ENCODE assay signal across 8 cellular contexts in genomic region chr1:86396503-86396900, GRCh38. TPM values are rescaled to one million over a fixed set of nuclear protein-coding genes. Genes with fewer than 3 reads are reported as not detected.
DNase-seq lines count a peak whose midpoint lies in the region; ATAC-seq and TF ChIP-seq lines count a peak whose summit lies in the region.

No MANE protein-coding gene starts in this region.

- H2BK15ac ChIP-seq in H9 (ENCODE audit: low read depth, low read length): no peak overlapping the region

- TF ChIP-seq POLR2A in NB4 (IDR thresholded peaks at IDR 0.05; ENCODE audit: extremely low read depth, insufficient read length): no peak

- no peak overlapping the region for H3T11ph ChIP-seq in H9 (ENCODE audit: low read length)

- DNase-seq in H9: no peak
- DNase-seq in NB4 (ENCODE audit: low read depth): peak; percentile 56
- peak in 1 of 10 donors; percentile 14 for DNase-seq in dorsolateral prefrontal cortex
- DNase-seq in nephron progenitor cell: no peak
- DNase-seq in DMS153 treated with DMSO at 0.1 percent for 48 hours (lab: John Stamatoyannopoulos, UW; ENCODE audit: unreplicated experiment): no peak
- no peak for DNase-seq in H4 (ENCODE audit: low spot score)
- DNase-seq in NCI-H526 treated with DMSO at 0.1 percent for 48 hours (lab: John Stamatoyannopoulos, UW): no peak

- H3K36me3 Mint-ChIP-seq in H9 (ENCODE audit: insufficient read depth in 1 of 3, low read depth in 3 of 3) (peaks cover 0 to 5% (median 0%) of the 10 kb centered on the region in 3 experiments; a peak in 3 of 7 replicates), nephron progenitor cell (ENCODE audit: low read depth) (peaks cover 24% of the 10 kb centered on the region)

- H3K79me2 ChIP-seq in H9 (ENCODE audit: insufficient read depth, low read length): no peaks in the 10 kb centered on the region

- H3K4me3 ChIP-seq in NB4 (ENCODE audit: low read depth, low read length): peak overlapping the region; percentile 84
- peak overlapping the region; percentile 52 to 96 (median 90) for H3K4me3 ChIP-seq in dorsolateral prefrontal cortex

- H2BK20ac ChIP-seq in H9 (ENCODE audit: low read depth, low read length, poor library complexity, severe bottlenecking): no peak overlapping the region

- no peak overlapping the region for H3K56ac ChIP-seq in H9 (ENCODE audit: insufficient read length, low read depth, low read length)

- H2AFZ ChIP-seq in H9 (ENCODE audit: low read length): peak overlapping the region; percentile 75

- H2BK5ac ChIP-seq in H9 (ENCODE audit: insufficient read length, low read length): no peak overlapping the region

- peak overlapping the region; percentile 52 for H3K9ac ChIP-seq in H9 (ENCODE audit: extremely low read depth, insufficient read length, low read length)

- H3K27ac Mint-ChIP-seq in H9 (peak overlapping the region; percentile 83 to 98 (median 98); a peak in 2 of 7 replicates), nephron progenitor cell (peak overlapping the region; percentile 16)

- no peak overlapping the region for H4K5ac ChIP-seq in H9 (ENCODE audit: insufficient read length, low read depth, low read length)

- no peaks in the 10 kb centered on the region for H4K20me1 ChIP-seq in H9 (ENCODE audit: control insufficient read depth, insufficient read depth, insufficient read length)

- H4K91ac ChIP-seq in H9 (ENCODE audit: insufficient read length, low read depth, low read length): no peak overlapping the region

- no peaks in the 10 kb centered on the region for H3K9me3 ChIP-seq in H9 (ENCODE audit: control insufficient read depth, low read depth, low read length)

- H3K4me1 ChIP-seq in H9 (ENCODE audit: insufficient read depth, low read length): no peaks in the 10 kb centered on the region

- no peaks in the 10 kb centered on the region for H3K79me1 ChIP-seq in H9 (ENCODE audit: insufficient read depth, low read depth, low read length, poor library complexity, severe bottlenecking)

- H3K4me1 Mint-ChIP-seq in H9 (peaks cover 14 to 16% of the 10 kb centered on the region in 2 experiments), nephron progenitor cell (peaks cover 34% of the 10 kb centered on the region)

- H4K8ac ChIP-seq in H9 (replicated peaks; ENCODE audit: insufficient read length, low read depth, low read length): no peak overlapping the region

- no peak overlapping the region for H3K23ac ChIP-seq in H9 (ENCODE audit: insufficient read length, low read depth, low read length)

- peak overlapping the region; percentile 93 for H3K4me3 Mint-ChIP-seq in H9
- H3K4me3 Mint-ChIP-seq in nephron progenitor cell: peak overlapping the region; percentile 92

- no peaks in the 10 kb centered on the region for H3K27me3 ChIP-seq in H9 (ENCODE audit: insufficient read depth, low read length)
- H3K27me3 ChIP-seq in dorsolateral prefrontal cortex: no peaks in the 10 kb centered on the region

- peak overlapping the region; percentile 69 for H3K18ac ChIP-seq in H9 (ENCODE audit: insufficient read length, low read depth, low read length)

- H3K9me3 Mint-ChIP-seq in H9 (no peaks in the 10 kb centered on the region; a peak in 1 of 5 replicates), nephron progenitor cell (peaks cover 9% of the 10 kb centered on the region)

- no peak overlapping the region for H3K4ac ChIP-seq in H9 (ENCODE audit: low read depth, low read length)

- ATAC-seq in GM18508 (IDR thresholded peaks at IDR 0.05; ENCODE audit: insufficient read depth, unreplicated experiment): peak; percentile 3

- intact Hi-C loops in dorsolateral prefrontal cortex (cut with DNase I): loop anchor here (5.0 to 10.0 kb wide), 2 partner anchors 106 to 308 kb away; partner anchors contain the start of gene SH3GLB1 (in 2 of the 2)

- H2BK120ac ChIP-seq in H9 (ENCODE audit: low read depth, low read length, poor library complexity, severe bottlenecking): no peak overlapping the region

- no peak overlapping the region for H2BK12ac ChIP-seq in H9 (ENCODE audit: insufficient read length, low read depth, low read length)

- H2AK5ac ChIP-seq in H9 (ENCODE audit: insufficient read length, low read length): no peak overlapping the region

- H3K14ac ChIP-seq in H9 (ENCODE audit: insufficient read depth, low read length): no peak overlapping the region

- peak overlapping the region; percentile 77 for H3K4me2 ChIP-seq in H9 (ENCODE audit: insufficient read depth, insufficient read length, low read length)

- H3K23me2 ChIP-seq in H9 (ENCODE audit: insufficient read length, low read depth, low read length, poor library complexity, severe bottlenecking): peaks cover 3% of the 10 kb centered on the region

- TF ChIP-seq CTCF in H9 (conservative IDR thresholded peaks at IDR 0.05) (no peak), NB4 (IDR thresholded peaks at IDR 0.05; ENCODE audit: low read depth, low read length) (no peak), dorsolateral prefrontal cortex (IDR thresholded peaks at IDR 0.05 in 54 of 56, conservative IDR thresholded peaks at IDR 0.05 in 2 of 56; ENCODE audit: low read depth in 1 of 56, partially characterized antibody in 56 of 56) (peak in 4 of 56 donors; percentile 1 to 9 (median 7)), nephron progenitor cell (IDR thresholded peaks at IDR 0.05) (no peak)

- peak overlapping the region; percentile 64 for H3K27ac ChIP-seq in H9 (ENCODE audit: insufficient read length, low read depth, low read length)
- H3K27ac ChIP-seq in dorsolateral prefrontal cortex: peak overlapping the region in 56 of 59 donors; percentile 7 to 91 (median 80)

- WGBS in H9 (ENCODE audit: extremely low coverage, insufficient read length, low lambda C conversion rate): no CpG with 5 or more reads among the region's 9 CpGs

- H3K27me3 Mint-ChIP-seq in H9 (ENCODE audit: low read depth) (peaks cover 6% of the 10 kb centered on the region; the same call in 1 of the 2 replicates), nephron progenitor cell (ENCODE audit: low read depth, poor library complexity) (peaks cover 29% of the 10 kb centered on the region)

RNA-seq across cellular contexts. Expression of gene ODF2L, which starts 0.4 kb away (rescaled TPM):
- 21.5 and 27.3 TPM in 2 replicates for total RNA-seq in H9 (2021)
- 10 to 100 TPM; 44.3 to 89.6 (median 67.4) TPM for total RNA-seq in dorsolateral prefrontal cortex
- 14.4 and 16.4 TPM in 2 replicates for total RNA-seq in H4 (2014; rRNA removed; shearing (Covaris generic))

RNA-seq across cellular contexts. Expression of gene CLCA2, which starts 27.5 kb away (rescaled TPM):
- total RNA-seq in H9 (2021) (not detected in 2 replicates), dorsolateral prefrontal cortex (1 to 10 TPM in 7 of 120 experiments, under 1 TPM in 83, not detected in 30; 0.10 to 2.0 (median 0.39) TPM)
- 0.06 and 0.16 TPM in 2 replicates for total RNA-seq in H4 (2014; rRNA removed; shearing (Covaris generic))
